1 cellular context compared by ENCODE assay signal in the genomic region with DNA sequence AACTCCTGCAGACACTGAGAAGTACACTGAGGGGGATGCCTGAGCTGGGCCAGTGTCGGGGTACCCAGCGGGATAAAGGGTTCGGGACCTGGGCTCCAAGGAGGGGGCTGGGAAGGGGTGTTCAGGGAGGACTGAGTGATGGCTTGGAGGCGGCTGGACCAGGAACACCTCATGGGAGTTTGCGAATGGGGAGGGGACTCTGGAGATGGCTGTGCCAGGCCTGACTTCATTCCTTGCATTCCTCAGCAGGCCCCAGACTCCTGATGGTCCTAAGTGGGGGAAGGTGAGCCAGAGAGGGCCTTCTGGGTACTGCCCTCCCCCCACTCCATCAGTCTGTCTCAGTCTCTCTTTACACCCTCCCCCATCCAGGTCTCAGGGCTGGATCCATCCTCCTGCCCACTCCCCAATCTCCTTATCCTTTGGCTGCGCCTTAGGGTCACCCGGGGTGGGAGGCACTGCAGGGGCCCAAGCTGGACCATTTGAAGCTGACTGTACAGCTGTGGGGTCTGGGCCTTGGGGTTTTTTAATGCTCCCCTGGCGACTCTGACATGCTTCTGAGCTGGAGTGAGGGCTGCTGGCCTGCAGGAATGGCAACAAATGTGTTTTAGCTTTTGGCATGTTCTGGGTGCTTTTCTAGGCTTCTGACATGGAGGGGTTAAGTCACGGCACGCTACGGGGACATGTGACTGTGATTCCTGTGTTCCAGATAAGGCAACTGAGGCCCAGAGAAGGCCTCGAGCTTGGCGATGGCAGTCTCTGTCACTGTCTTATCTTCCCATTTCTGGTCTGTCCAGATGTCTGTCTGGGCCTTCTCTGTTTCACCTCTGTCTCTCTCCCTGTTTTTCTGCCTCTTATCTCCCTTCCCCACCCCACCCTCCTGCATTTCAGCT.
TF ChIP-seq lines count a peak whose summit lies in the region.

No MANE protein-coding gene starts in this region.

TF ChIP-seq in SK-N-SH, 30 proteins besides CTCF, POLR2A, EP300 and RAD21:
- TF ChIP-seq EZH2phosphoT487 (IDR thresholded peaks at IDR 0.05; ENCODE audit: borderline replicate concordance, low read depth) (no peak), TCF12 (IDR thresholded peaks at IDR 0.05) (no peak), RCOR1 (IDR thresholded peaks at IDR 0.05; ENCODE audit: low read length) (peak; percentile 52; the same call in 1 of the 2 replicates), GATA2 (CRISPR knock-in tag; IDR thresholded peaks at IDR 0.05) (peak; percentile 85), FOXJ3 (CRISPR knock-in tag; IDR thresholded peaks at IDR 0.05) (peak; percentile 70; the same call in 1 of the 2 replicates)
TF ChIP-seq in SK-N-SH: peak in this region for 3.
